ENCODE assay signal across 31 cellular contexts in the genomic region with DNA sequence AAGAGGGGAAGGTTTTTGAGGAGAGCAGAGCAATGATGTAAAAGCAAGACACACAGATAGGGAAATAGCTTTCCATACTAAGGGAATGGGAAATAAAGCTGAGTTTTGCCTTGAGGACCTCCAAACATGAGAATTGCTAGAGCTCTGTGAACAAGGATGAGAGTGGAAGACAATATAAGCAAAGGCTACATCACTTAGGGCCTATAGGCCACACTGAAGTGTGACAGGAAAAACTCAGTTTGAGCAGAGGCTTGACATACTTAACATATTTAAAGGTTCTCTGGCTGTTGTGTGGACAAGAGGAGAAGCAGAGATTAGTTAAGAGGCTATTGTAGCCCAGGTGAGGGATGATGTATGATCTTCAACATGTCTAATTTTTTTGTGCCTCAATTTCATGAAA. TPM values are rescaled to one million over a fixed set of nuclear protein-coding genes. Genes with fewer than 3 reads are reported as not detected.
DNase-seq lines count a peak whose midpoint lies in the region; ATAC-seq, FAIRE-seq and TF ChIP-seq lines count a peak whose summit lies in the region.
"Had no signal": no experiment of that assay in that cellular context is flagged by ENCODE, and none has a peak within 500 bp of the region (broad histone marks: within the 10 kb centered on the region; RNA-seq: fewer than 3 reads in every experiment).

No MANE protein-coding gene starts in this region.

- no peak overlapping the region for H3K9ac ChIP-seq in GM12878 (ENCODE audit: control insufficient read depth, insufficient read depth, low read length)
- H3K9ac ChIP-seq: BLaER1 treated with 17β-estradiol and CSF1 and Interleukin-3, amounts not matched to agents 10 nM and 100 nM had no signal

- H3K9me3 ChIP-seq in GM12878 (replicated peaks; ENCODE audit: control insufficient read depth, insufficient read depth, low read length) = no peaks in the 10 kb centered on the region
- no peaks in the 10 kb centered on the region for H3K9me3 ChIP-seq in spleen
- H3K9me3 ChIP-seq: BLaER1 treated with 17β-estradiol and CSF1 and Interleukin-3, amounts not matched to agents 10 nM and 100 nM; gastrocnemius medialis; sigmoid colon; SJCRH30; transverse colon had no signal

- H2AFZ ChIP-seq in GM12878 (ENCODE audit: control insufficient read depth, low read depth, low read length) = no peak overlapping the region

- intact Hi-C loops in GM12878 (cut with micrococcal nuclease; ENCODE audit: unreplicated experiment) (no loop called here), spleen (cut with DNase I; ENCODE audit: low total_unique reads) (loop anchor here (10.0 kb wide), 1 partner anchor 517 kb away; a partner anchor contains a TSS)

- no peaks in the 10 kb centered on the region for H4K20me1 ChIP-seq in GM12878 (ENCODE audit: control insufficient read depth, insufficient read depth)

- H3K79me2 ChIP-seq in GM12878 (ENCODE audit: control insufficient read depth, insufficient read depth, low read length) = peaks cover 28% of the 10 kb centered on the region

- no peak for TF ChIP-seq EP300 in GM12878 (IDR thresholded peaks at IDR 0.05; ENCODE audit: borderline replicate concordance in 1 of 2, control insufficient read depth in 1 of 2, low read depth in 2 of 2, low read length in 2 of 2)

- no peaks in the 10 kb centered on the region for H3K27me3 ChIP-seq in GM12878 (replicated peaks in 1 of 2; ENCODE audit: control insufficient read depth in 2 of 2, insufficient read depth in 2 of 2, low read length in 1 of 2)
- H3K27me3 ChIP-seq in spleen (replicated peaks in 1 of 7) = no peaks in the 10 kb centered on the region
- H3K27me3 ChIP-seq: BLaER1 treated with 17β-estradiol and CSF1 and Interleukin-3, amounts not matched to agents 10 nM and 100 nM; gastrocnemius medialis; sigmoid colon; SJCRH30; transverse colon had no signal

- H3K36me3 ChIP-seq in GM12878 (ENCODE audit: control insufficient read depth in 2 of 2, insufficient read depth in 2 of 2, low read length in 1 of 2) = peaks cover 3 to 32% of the 10 kb centered on the region in 2 experiments
- H3K36me3 ChIP-seq in spleen = peaks cover 0 to 63% (median 26%) of the 10 kb centered on the region in 6 donors

- no peak for ATAC-seq in stimulated activated naive CD8-positive, alpha-beta T cell treated with anti-CD3 and anti-CD28 coated beads, Interleukin-15, amount 100 ng/mL, for 72 hours
- ATAC-seq in GM12878 (no peak), HG03565 (IDR thresholded peaks at IDR 0.05; ENCODE audit: unreplicated experiment) (no peak)
- ATAC-seq: activated CD8-positive, alpha-beta memory T cell treated with anti-CD3 and anti-CD28 coated beads, Interleukin-2, amount 10 ng/mL, durations not matched to agents 7 days and 5 days; gastrocnemius medialis had no signal

- BruUV-seq in GM12878 (replicated peaks; lab: Mats Ljungman, UMichigan) = no TSS peak

- SMC1A ChIA-PET in GM12878 (lab: Charles Lee; ENCODE audit: uncharacterized antibody, unreplicated experiment) = interaction anchor here (0.9 to 5.3 kb wide), 2 partner anchors 9 to 19 kb away, joined by 3 to 29 read pairs; no protein-coding TSS in a partner anchor

- H3K4me1 ChIP-seq in GM12878 (ENCODE audit: control insufficient read depth, insufficient read depth, low read length) = peaks cover 7% of the 10 kb centered on the region; the same call in 1 of the 2 replicates
- H3K4me1 ChIP-seq in spleen = peaks cover 11 to 34% (median 27%) of the 10 kb centered on the region in 6 donors

- H3K36me3 Mint-ChIP-seq in stimulated activated naive CD8-positive, alpha-beta T cell treated with anti-CD3 and anti-CD28 coated beads, Interleukin-15, Interleukin-2, amounts not matched to agents 100 ng/mL and 50 ng/mL, for 24 hours (ENCODE audit: low read depth) = peaks cover 62% of the 10 kb centered on the region

- POLR2A ChIA-PET in GM12878 (lab: Charles Lee) = no interaction called here

- FAIRE-seq in GM12878 (lab: Jason Lieb, UNC) = no peak
- FAIRE-seq: bronchial epithelial cell, colon, endothelial cell of umbilical vein, GM12892, HTR-8/SVneo had no signal

- H3K4me3 ChIP-seq in GM12878 (no peak overlapping the region), spleen (no peak overlapping the region)
- H3K4me3 ChIP-seq: BLaER1 treated with 17β-estradiol and CSF1 and Interleukin-3, amounts not matched to agents 10 nM and 100 nM; gastrocnemius medialis; sigmoid colon; SJCRH30; transverse colon had no signal

- in situ Hi-C loops in GM12878 (cut with MboI) = no loop called here

- CTCF ChIA-PET in GM12878 (lab: Yijun Ruan, JAX) = interaction anchor here (0.7 kb wide), 1 partner anchor 39 kb away, joined by 3 read pairs; no protein-coding TSS in a partner anchor

- TF ChIP-seq POLR2A in GM12878 (IDR thresholded peaks at IDR 0.05; ENCODE audit: low read depth, low read length) = no peak
- no peak for TF ChIP-seq POLR2A in spleen (IDR thresholded peaks at IDR 0.05)

- RAD21 ChIA-PET in GM12878 (lab: Charles Lee; ENCODE audit: unreplicated experiment) = no interaction called here

- TF ChIP-seq RAD21 in GM12878 (IDR thresholded peaks at IDR 0.05; ENCODE audit: insufficient read depth, low read depth, low read length) = no peak

- H3K4me1 Mint-ChIP-seq in stimulated activated naive CD8-positive, alpha-beta T cell treated with anti-CD3 and anti-CD28 coated beads, Interleukin-15, Interleukin-2, amounts not matched to agents 100 ng/mL and 50 ng/mL, for 24 hours (ENCODE audit: low read depth) = peaks cover 50% of the 10 kb centered on the region
- H3K4me1 Mint-ChIP-seq in stimulated activated naive CD8-positive, alpha-beta T cell treated with anti-CD3 and anti-CD28 coated beads, Interleukin-15, amount 100 ng/mL, for 72 hours = peaks cover 38% of the 10 kb centered on the region

- no peak overlapping the region for H3K4me2 ChIP-seq in GM12878 (ENCODE audit: control insufficient read depth, insufficient read depth)
- H3K4me2 ChIP-seq: BLaER1 treated with 17β-estradiol and CSF1 and Interleukin-3, amounts not matched to agents 10 nM and 100 nM had no signal

- peak overlapping the region; percentile 7 for H3K27ac Mint-ChIP-seq in stimulated activated naive CD8-positive, alpha-beta T cell treated with anti-CD3 and anti-CD28 coated beads, Interleukin-15, Interleukin-2, amounts not matched to agents 100 ng/mL and 50 ng/mL, for 24 hours
- H3K27ac Mint-ChIP-seq in stimulated activated naive CD8-positive, alpha-beta T cell treated with anti-CD3 and anti-CD28 coated beads, Interleukin-15, amount 100 ng/mL, for 72 hours = peak overlapping the region in 1 of 2 donors; percentile 14
- H3K27ac Mint-ChIP-seq: activated CD8-positive, alpha-beta memory T cell treated with anti-CD3 and anti-CD28 coated beads, Interleukin-2, amount 10 ng/mL, durations not matched to agents 7 days and 5 days; naive B cell; progenitor cell of endocrine pancreas had no signal

- TF ChIP-seq CTCF in GM12878 (IDR thresholded peaks at IDR 0.05 in 2 of 3, conservative IDR thresholded peaks at IDR 0.05 in 1 of 3; ENCODE audit: control insufficient read depth in 2 of 3, extremely low read depth in 1 of 3, insufficient read depth in 1 of 3, low read depth in 3 of 3, low read length in 3 of 3) = no peak
- no peak for TF ChIP-seq CTCF in spleen (IDR thresholded peaks at IDR 0.05 in 8 of 11, conservative IDR thresholded peaks at IDR 0.05 in 3 of 11)

- no peaks in the 10 kb centered on the region for H3K27me3 Mint-ChIP-seq in stimulated activated naive CD8-positive, alpha-beta T cell treated with anti-CD3 and anti-CD28 coated beads, Interleukin-15, Interleukin-2, amounts not matched to agents 100 ng/mL and 50 ng/mL, for 24 hours
- no peaks in the 10 kb centered on the region for H3K27me3 Mint-ChIP-seq in stimulated activated naive CD8-positive, alpha-beta T cell treated with anti-CD3 and anti-CD28 coated beads, Interleukin-15, amount 100 ng/mL, for 72 hours
- H3K27me3 Mint-ChIP-seq: activated CD8-positive, alpha-beta memory T cell treated with anti-CD3 and anti-CD28 coated beads, Interleukin-2, amount 10 ng/mL, durations not matched to agents 7 days and 5 days; naive B cell; progenitor cell of endocrine pancreas had no signal

- no peak for DNase-seq in stimulated activated naive CD8-positive, alpha-beta T cell treated with anti-CD3 and anti-CD28 coated beads, Interleukin-15, amount 100 ng/mL, for 72 hours
- DNase-seq in GM12878 (ENCODE audit: low read depth, low spot score) (no peak), spleen (no peak)
- DNase-seq: activated CD4-positive, alpha-beta T cell treated with anti-CD3 and anti-CD28 coated beads, Interleukin-2, amount 50 U/mL, for 4 hours; activated CD8-positive, alpha-beta memory T cell treated with anti-CD3 and anti-CD28 coated beads, Interleukin-2, amount 10 ng/mL, durations not matched to agents 7 days and 5 days; activated naive CD4-positive, alpha-beta T cell treated with anti-CD3 and anti-CD28 coated beads, Interleukin-2, amount 50 U/mL, for 16 hours; aorta; gastrocnemius medialis; H7; KBM-7; midbrain; naive B cell; NCI-H1092 treated with DMSO at 0.1 percent for 48 hours; NCI-H187; sigmoid colon; SJCRH30; stimulated activated CD4-positive, alpha-beta T cell treated with anti-CD3 and anti-CD28 coated beads, Interleukin-4, amount 100 ng/mL, for 1 hour; T1000; transverse colon; WERI-Rb-1 had no signal

- H3K27ac ChIP-seq in GM12878 (ENCODE audit: control insufficient read depth, insufficient read depth) (no peak overlapping the region), spleen (no peak overlapping the region)
- H3K27ac ChIP-seq: BLaER1 treated with 17β-estradiol and CSF1 and Interleukin-3, amounts not matched to agents 10 nM and 100 nM; gastrocnemius medialis; sigmoid colon; SJCRH30; transverse colon; WERI-Rb-1 had no signal

- H3K9me3 Mint-ChIP-seq in stimulated activated naive CD8-positive, alpha-beta T cell treated with anti-CD3 and anti-CD28 coated beads, Interleukin-15, Interleukin-2, amounts not matched to agents 100 ng/mL and 50 ng/mL, for 24 hours = no peaks in the 10 kb centered on the region
- no peaks in the 10 kb centered on the region for H3K9me3 Mint-ChIP-seq in stimulated activated naive CD8-positive, alpha-beta T cell treated with anti-CD3 and anti-CD28 coated beads, Interleukin-15, amount 100 ng/mL, for 72 hours
- H3K9me3 Mint-ChIP-seq: naive B cell had no signal

- no peak overlapping the region for H3K4me3 Mint-ChIP-seq in stimulated activated naive CD8-positive, alpha-beta T cell treated with anti-CD3 and anti-CD28 coated beads, Interleukin-15, Interleukin-2, amounts not matched to agents 100 ng/mL and 50 ng/mL, for 24 hours
- no peak overlapping the region for H3K4me3 Mint-ChIP-seq in stimulated activated naive CD8-positive, alpha-beta T cell treated with anti-CD3 and anti-CD28 coated beads, Interleukin-15, amount 100 ng/mL, for 72 hours
- H3K4me3 Mint-ChIP-seq: activated CD8-positive, alpha-beta memory T cell treated with anti-CD3 and anti-CD28 coated beads, Interleukin-2, amount 10 ng/mL, durations not matched to agents 7 days and 5 days had no signal

RNA-seq across cellular contexts. Expression of a gene that starts 5.3 kb away (rescaled TPM):
- 186 and 191 TPM in 2 replicates for total RNA-seq in GM12878 (2013; cell fraction: nucleolus; rRNA removed)
- total RNA-seq in GM12878 (2014; rRNA removed) (66.4 and 74.4 TPM in 2 replicates), GM12878 (2014; rRNA removed; fragmentation: Illumina TruSeq; extraction: Trizol) (102 and 105 TPM in 2 replicates), GM12878 (2021) (122 and 130 TPM in 2 replicates), spleen (10 to 100 TPM; 65.3 to 97.7 (median 82.8) TPM)
- polyA plus RNA-seq in GM12878 (2011; ENCODE audit: low read depth) = 55.5 TPM
- polyA plus RNA-seq in GM12878 (2011; rRNA removed) (94.6 and 140 TPM in 2 replicates), GM12878 (2014; fragmentation: Illumina TruSeq; extraction: Trizol) (168 and 192 TPM in 2 replicates), GM12878 (2014; fragmentation: Nextera tagmentation; extraction: Ambion mirVana) (100 to 1,000 TPM; 158 to 186 TPM), GM12878 (2014; rRNA removed) (61.6 and 68.7 TPM in 2 replicates), GM12878 (2016; fragmentation: Nextera tagmentation; extraction: Ambion mirVana) (100 to 1,000 TPM; 136 to 145 TPM), spleen (10 to 100 TPM; 30.1 to 37.9 (median 33.7) TPM)
- polyA plus RNA-seq in GM12878 (2011; cell fraction: cytosol; rRNA removed) = 39.7 and 46.5 TPM in 2 replicates
- polyA plus RNA-seq in GM12878 (2011; cell fraction: nucleus; rRNA removed) = 62.5 and 63.3 TPM in 2 replicates
- 77.8 and 86.8 TPM in 2 replicates for polyA plus RNA-seq in GM12878 (2012)
- polyA minus RNA-seq in GM12878 (2011; rRNA and poly(A)+ RNA removed) = 116 and 263 TPM in 2 replicates
- 48.1 and 65.0 TPM in 2 replicates for polyA minus RNA-seq in GM12878 (2011; cell fraction: cytosol; rRNA and poly(A)+ RNA removed)
- 56.6 and 85.2 TPM in 2 replicates for polyA minus RNA-seq in GM12878 (2011; cell fraction: nucleus; rRNA and poly(A)+ RNA removed)

RNA-seq across cellular contexts. Expression of a gene that starts 26.1 kb away (rescaled TPM):
- 92.7 and 97.6 TPM in 2 replicates for total RNA-seq in GM12878 (2013; cell fraction: nucleolus; rRNA removed)
- total RNA-seq in GM12878 (2014; rRNA removed) (109 and 120 TPM in 2 replicates), GM12878 (2014; rRNA removed; fragmentation: Illumina TruSeq; extraction: Trizol) (175 and 181 TPM in 2 replicates), GM12878 (2021) (248 and 251 TPM in 2 replicates), spleen (10 to 100 TPM; 23.0 to 48.2 (median 28.3) TPM)
- 94.6 TPM for polyA plus RNA-seq in GM12878 (2011; ENCODE audit: low read depth)
- polyA plus RNA-seq in GM12878 (2011; rRNA removed) (350 and 490 TPM in 2 replicates), GM12878 (2014; fragmentation: Illumina TruSeq; extraction: Trizol) (295 and 365 TPM in 2 replicates), GM12878 (2014; fragmentation: Nextera tagmentation; extraction: Ambion mirVana) (100 to 1,000 TPM; 224 to 251 TPM), GM12878 (2014; rRNA removed) (158 and 201 TPM in 2 replicates), GM12878 (2016; fragmentation: Nextera tagmentation; extraction: Ambion mirVana) (100 to 1,000 TPM; 314 to 315 TPM), spleen (10 to 100 TPM; 18.4 to 36.8 (median 36.5) TPM)
- polyA plus RNA-seq in GM12878 (2011; cell fraction: cytosol; rRNA removed) = 177 and 211 TPM in 2 replicates
- 114 and 132 TPM in 2 replicates for polyA plus RNA-seq in GM12878 (2011; cell fraction: nucleus; rRNA removed)
- 101 and 150 TPM in 2 replicates for polyA plus RNA-seq in GM12878 (2012)
- polyA minus RNA-seq in GM12878 (2011; rRNA and poly(A)+ RNA removed) = 127 and 145 TPM in 2 replicates
- polyA minus RNA-seq in GM12878 (2011; cell fraction: cytosol; rRNA and poly(A)+ RNA removed) = 46.0 and 61.2 TPM in 2 replicates
- polyA minus RNA-seq in GM12878 (2011; cell fraction: nucleus; rRNA and poly(A)+ RNA removed) = 47.6 and 73.3 TPM in 2 replicates

RNA-seq across cellular contexts. Expression of a gene that starts 26.7 kb away (rescaled TPM):
- 23.5 and 24.9 TPM in 2 replicates for total RNA-seq in GM12878 (2013; cell fraction: nucleolus; rRNA removed)
- 37.3 and 41.7 TPM in 2 replicates for total RNA-seq in GM12878 (2014; rRNA removed)
- total RNA-seq in GM12878 (2014; rRNA removed; fragmentation: Illumina TruSeq; extraction: Trizol) = 39.0 and 40.9 TPM in 2 replicates
- 44.1 and 51.2 TPM in 2 replicates for total RNA-seq in GM12878 (2021)
- 13.3 TPM for polyA plus RNA-seq in GM12878 (2011; ENCODE audit: low read depth)
- 31.4 and 41.0 TPM in 2 replicates for polyA plus RNA-seq in GM12878 (2011; rRNA removed)
- polyA plus RNA-seq in GM12878 (2011; cell fraction: cytosol; rRNA removed) = 9.4 and 11.5 TPM in 2 replicates
- polyA plus RNA-seq in GM12878 (2011; cell fraction: nucleus; rRNA removed) = 14.7 and 17.2 TPM in 2 replicates
- 15.8 and 19.5 TPM in 2 replicates for polyA plus RNA-seq in GM12878 (2012)
- polyA plus RNA-seq in GM12878 (2014; fragmentation: Illumina TruSeq; extraction: Trizol) = 38.7 and 39.9 TPM in 2 replicates
- 10 to 100 TPM; 24.9 to 32.6 TPM for polyA plus RNA-seq in GM12878 (2014; fragmentation: Nextera tagmentation; extraction: Ambion mirVana)
- 27.0 and 27.3 TPM in 2 replicates for polyA plus RNA-seq in GM12878 (2014; rRNA removed)
- polyA plus RNA-seq in GM12878 (2016; fragmentation: Nextera tagmentation; extraction: Ambion mirVana) = 10 to 100 TPM; 47.4 to 50.7 TPM
- polyA minus RNA-seq in GM12878 (2011; rRNA and poly(A)+ RNA removed) = 12.7 and 26.1 TPM in 2 replicates
- polyA minus RNA-seq in GM12878 (2011; cell fraction: cytosol; rRNA and poly(A)+ RNA removed) = 12.6 and 13.1 TPM in 2 replicates
- 7.1 and 12.3 TPM in 2 replicates for polyA minus RNA-seq in GM12878 (2011; cell fraction: nucleus; rRNA and poly(A)+ RNA removed)
- 10 to 100 TPM in 3 of 7 donors, 1 to 10 TPM in 4; 5.7 to 10.6 (median 9.2) TPM for total RNA-seq in spleen
- polyA plus RNA-seq in spleen = 1 to 10 TPM; 2.7 to 5.2 (median 5.1) TPM

RNA-seq across cellular contexts. Expression of a gene that starts 43.4 kb away (rescaled TPM):
- not detected in 2 replicates for total RNA-seq in GM12878 (2013; cell fraction: nucleolus; rRNA removed)
- total RNA-seq in GM12878 (2014; rRNA removed) (not detected in 2 replicates), GM12878 (2014; rRNA removed; fragmentation: Illumina TruSeq; extraction: Trizol) (not detected in 2 replicates), GM12878 (2021) (not detected in 2 replicates), spleen (under 1 TPM in 2 of 7 donors, not detected in 5; 0.25 to 0.30 TPM)
- polyA plus RNA-seq in GM12878 (2011; ENCODE audit: low read depth) = not detected
- polyA plus RNA-seq in GM12878 (2011; rRNA removed) (not detected in 2 replicates), GM12878 (2014; fragmentation: Illumina TruSeq; extraction: Trizol) (not detected in 2 replicates), GM12878 (2014; fragmentation: Nextera tagmentation; extraction: Ambion mirVana) (not detected), GM12878 (2014; rRNA removed) (not detected in 2 replicates), GM12878 (2016; fragmentation: Nextera tagmentation; extraction: Ambion mirVana) (not detected), spleen (under 1 TPM; 0.02 to 0.27 (median 0.13) TPM)
- 0.03 TPM in 1 of 2 replicates, not detected in the other for polyA plus RNA-seq in GM12878 (2011; cell fraction: cytosol; rRNA removed)
- polyA plus RNA-seq in GM12878 (2011; cell fraction: nucleus; rRNA removed) = not detected in 2 replicates
- not detected in 2 replicates for polyA plus RNA-seq in GM12878 (2012)
- polyA minus RNA-seq in GM12878 (2011; rRNA and poly(A)+ RNA removed) = 0.15 TPM in 1 of 2 replicates, not detected in the other
- polyA minus RNA-seq in GM12878 (2011; cell fraction: cytosol; rRNA and poly(A)+ RNA removed) = not detected in 2 replicates
- not detected in 2 replicates for polyA minus RNA-seq in GM12878 (2011; cell fraction: nucleus; rRNA and poly(A)+ RNA removed)
- total RNA-seq: H7, NCI-H460, subcutaneous adipose tissue, transverse colon had no signal
